In the genomic region with DNA sequence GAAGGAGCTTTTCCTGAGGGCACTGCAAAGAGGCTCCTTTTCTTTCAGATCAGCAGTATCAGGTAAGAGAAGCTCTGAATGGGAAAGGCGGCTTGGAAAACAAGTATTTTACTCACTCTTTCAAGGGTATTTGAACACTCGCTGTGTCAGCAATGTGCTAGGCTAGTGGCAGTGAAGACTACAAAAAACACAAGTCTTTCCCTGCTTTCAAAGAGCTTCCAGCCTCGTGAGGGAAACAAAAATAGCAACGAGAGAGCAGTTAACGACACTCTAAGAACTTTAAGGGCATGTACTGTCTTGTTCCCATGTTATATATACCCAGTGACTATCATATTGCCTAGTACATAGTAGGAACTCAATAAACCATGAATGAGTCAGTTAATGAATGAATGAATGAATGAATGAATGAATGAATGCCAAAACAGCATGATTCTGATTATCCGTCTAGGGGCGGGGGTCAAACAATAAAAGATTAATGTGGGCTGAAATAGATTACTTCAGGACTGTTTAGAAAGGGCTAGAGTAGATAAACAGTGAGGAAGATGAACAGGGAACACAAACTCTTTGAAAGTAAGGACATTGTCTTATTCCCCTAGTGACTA, we compare ENCODE assay signal across 8 cellular contexts. TPM values are rescaled to one million over a fixed set of nuclear protein-coding genes. Genes with fewer than 3 reads are reported as not detected.
DNase-seq lines count a peak whose midpoint lies in the region; FAIRE-seq and TF ChIP-seq lines count a peak whose summit lies in the region.

No MANE protein-coding gene starts in this region.

- 59% methylated on average over 7 of the region's 7 CpGs; no CpG with 5 or more reads in 1 of the 2 experiments for WGBS in H1 (ENCODE audit: extremely low coverage in 1 of 2, insufficient coverage in 1 of 2, insufficient read length in 1 of 2, insufficient replicate concordance in 2 of 2, low coverage in 1 of 2, low lambda C conversion rate in 2 of 2, missing lambda C conversion rate in 1 of 2), 2 experiments

- POLR2A ChIA-PET in H1 (lab: Charles Lee; ENCODE audit: partially characterized antibody), result interaction anchor here (1.0 to 1.4 kb wide), 2 partner anchors 9 to 13 kb away, joined by 3 to 4 read pairs; no protein-coding TSS in a partner anchor

- H4K91ac ChIP-seq in H1 (replicated peaks; ENCODE audit: insufficient read length, low read length), result no peak overlapping the region

- CTCF ChIA-PET in H1 (lab: Charles Lee; ENCODE audit: partially characterized antibody), result interaction anchor here (0.7 to 2.6 kb wide), 7 partner anchors 10 to 197 kb away, joined by 3 to 8 read pairs (median 4); partner anchors contain the start of gene C1orf52

- H3K9me3 ChIP-seq in H1 (ENCODE audit: insufficient read depth in 2 of 2, low read depth in 1 of 2, low read length in 1 of 2), result no peaks in the 10 kb centered on the region
- H3K9me3 ChIP-seq in neuron (ENCODE audit: low read length), result no peaks in the 10 kb centered on the region

- H4K5ac ChIP-seq in H1 (ENCODE audit: insufficient read length, low read depth, low read length), result no peak overlapping the region

- no peak overlapping the region for H3K14ac ChIP-seq in H1 (ENCODE audit: insufficient read length)

- TF ChIP-seq RAD21 in H1 (IDR thresholded peaks at IDR 0.05 in 1 of 2, conservative IDR thresholded peaks at IDR 0.05 in 1 of 2; ENCODE audit: low read depth in 2 of 2, low read length in 2 of 2), result no peak

- H3K27ac ChIP-seq in KMS-11 (0 out of 2 replicates have a peak overlapping the region, but pooled peaks have one; percentile 20), H1 (ENCODE audit: low read depth, low read length) (no peak overlapping the region)

- H2BK20ac ChIP-seq in H1 (ENCODE audit: low read length), result no peak overlapping the region

- no peaks in the 10 kb centered on the region for H3K27me3 ChIP-seq in KMS-11 (ENCODE audit: insufficient read depth, low read depth)
- no peaks in the 10 kb centered on the region for H3K27me3 ChIP-seq in H1 (replicated peaks in 1 of 4; ENCODE audit: control insufficient read depth in 3 of 4, extremely low read depth in 1 of 4, insufficient read depth in 3 of 4, low read length in 3 of 4)
- peaks cover 5% of the 10 kb centered on the region for H3K27me3 ChIP-seq in neuron (ENCODE audit: insufficient read depth, low read length)

- H4K20me1 ChIP-seq in KMS-11 (ENCODE audit: insufficient read depth) (no peaks in the 10 kb centered on the region), H1 (replicated peaks in 1 of 2; ENCODE audit: control insufficient read depth in 1 of 2, insufficient read depth in 2 of 2, low read length in 2 of 2) (no peaks in the 10 kb centered on the region)

- H3K36me3 ChIP-seq in KMS-11 (ENCODE audit: insufficient read depth) (no peaks in the 10 kb centered on the region), H1 (ENCODE audit: control insufficient read depth in 2 of 4, insufficient read depth in 4 of 4, low read length in 3 of 4) (no peaks in the 10 kb centered on the region), neuron (ENCODE audit: insufficient read depth, low read length) (no peaks in the 10 kb centered on the region)

- H2BK5ac ChIP-seq in H1 (ENCODE audit: low read depth, low read length), result no peak overlapping the region

- H3K4me1 ChIP-seq in KMS-11 (ENCODE audit: low read depth, poor library complexity, severe bottlenecking) (peaks cover 4% of the 10 kb centered on the region), H1 (replicated peaks in 1 of 4; ENCODE audit: control insufficient read depth in 3 of 4, insufficient read depth in 4 of 4, low read length in 3 of 4) (peaks cover 0 to 3% (median 0%) of the 10 kb centered on the region in 4 experiments; a peak in 1 of 7 replicates), neuron (ENCODE audit: insufficient read depth, low read length) (no peaks in the 10 kb centered on the region)

- no peak overlapping the region for H2BK120ac ChIP-seq in H1 (replicated peaks; ENCODE audit: low read depth, low read length)

- no peak overlapping the region for H2AK5ac ChIP-seq in H1 (ENCODE audit: low read depth, low read length)

- H2BK15ac ChIP-seq in H1 (ENCODE audit: low read length), result no peak overlapping the region

- TF ChIP-seq CTCF in KMS-11 (conservative IDR thresholded peaks at IDR 0.05; ENCODE audit: low read depth, low read length) (no peak), H1 (IDR thresholded peaks at IDR 0.05; ENCODE audit: control extremely low read depth in 1 of 3, insufficient read depth in 1 of 3, low read depth in 1 of 3, low read length in 3 of 3) (no peak)

- H3K23me2 ChIP-seq in H1 (ENCODE audit: low read depth, low read length), result peaks cover 4% of the 10 kb centered on the region; the same call in 1 of the 2 replicates

- H3K56ac ChIP-seq in H1 (replicated peaks; ENCODE audit: insufficient read length, low read depth, low read length), result no peak overlapping the region

- H2BK12ac ChIP-seq in H1 (ENCODE audit: low read depth, low read length), result no peak overlapping the region

- no peak overlapping the region for H4K8ac ChIP-seq in H1 (ENCODE audit: extremely low read depth, insufficient read depth, low read length)

- no peak overlapping the region for H3K23ac ChIP-seq in H1 (ENCODE audit: insufficient read length)

- H3K18ac ChIP-seq in H1 (ENCODE audit: extremely low read depth, low read length), result no peak overlapping the region

- no peak overlapping the region for H3K4ac ChIP-seq in H1 (replicated peaks; ENCODE audit: insufficient read length, low read depth, low read length)

- H2AFZ ChIP-seq in KMS-11 (ENCODE audit: low read depth) (0 out of 2 replicates have a peak overlapping the region, but pooled peaks have one; percentile 34), H1 (ENCODE audit: low read length) (peak overlapping the region; percentile 96), neuron (ENCODE audit: low read depth, low read length) (peak overlapping the region; percentile 88)

- TF ChIP-seq EP300 in H1 (IDR thresholded peaks at IDR 0.05; ENCODE audit: borderline replicate concordance in 1 of 2, low read depth in 2 of 2, low read length in 2 of 2), result no peak

- H3K4me3 ChIP-seq in GM08714 (ENCODE audit: low read length) (peak overlapping the region; percentile 45; the same call in 1 of the 2 replicates), KMS-11 (IDR thresholded peaks at IDR 0.05; ENCODE audit: insufficient read depth, low read depth, low read length) (no peak overlapping the region), H1 (ENCODE audit: extremely low read depth in 1 of 4, insufficient read depth in 2 of 4, low read depth in 3 of 4, low read length in 4 of 4) (peak overlapping the region; percentile 53 to 64 (median 60); a peak in 6 of 8 replicates), neuron (ENCODE audit: low read length) (peak overlapping the region; percentile 53)

- H3K79me1 ChIP-seq in H1 (ENCODE audit: low read depth, low read length), result no peaks in the 10 kb centered on the region; the same call in 1 of the 2 replicates

- H3K4me2 ChIP-seq in KMS-11 (peak overlapping the region; percentile 57; the same call in 1 of the 2 replicates), H1 (ENCODE audit: insufficient read depth in 1 of 2, low read depth in 2 of 2, low read length in 2 of 2) (peak overlapping the region; percentile 67 to 69)

- H3K79me2 ChIP-seq in KMS-11 (ENCODE audit: insufficient read depth, low read depth), result no peaks in the 10 kb centered on the region
- no peaks in the 10 kb centered on the region for H3K79me2 ChIP-seq in H1 (ENCODE audit: control insufficient read depth in 1 of 2, insufficient read depth in 2 of 2, low read length in 2 of 2)

- FAIRE-seq in H1 (lab: Jason Lieb, UNC), result no peak

- H3K9ac ChIP-seq in KMS-11, result no peak overlapping the region
- H3K9ac ChIP-seq in H1 (replicated peaks in 1 of 4; ENCODE audit: extremely low read depth in 1 of 4, low read depth in 3 of 4, low read length in 3 of 4), result no peak overlapping the region

- TF ChIP-seq POLR2A in H1 (IDR thresholded peaks at IDR 0.05; ENCODE audit: control extremely low read depth in 1 of 2, low read depth in 2 of 2, low read length in 2 of 2), result no peak

- DNase-seq in H1 (ENCODE audit: low read depth in 1 of 2, low spot score in 2 of 2) (no peak), NCI-H1436 treated with DMSO at 0.1 percent for 48 hours (lab: John Stamatoyannopoulos, UW) (no peak), DMS114 treated with DMSO at 0.1 percent for 48 hours (lab: John Stamatoyannopoulos, UW; ENCODE audit: unreplicated experiment) (no peak), AG08395 (ENCODE audit: low spot score) (no peak)
- DNase-seq in activated CD4-positive, alpha-beta T cell treated with anti-CD3 and anti-CD28 coated beads for 1 hour, result no peak

TF ChIP-seq in H1, 55 proteins besides CTCF, POLR2A, EP300 and RAD21:
- TF ChIP-seq POU5F1 (IDR thresholded peaks at IDR 0.05; ENCODE audit: low read depth, low read length) (no peak), SIN3A (conservative IDR thresholded peaks at IDR 0.05 in 1 of 2, IDR thresholded peaks at IDR 0.05 in 1 of 2; ENCODE audit: low read depth in 1 of 2, low read length in 2 of 2) (0 out of 4 replicates have a peak, but pooled peaks of 1 of the 2 experiments have one; percentile 4), ASH2L (IDR thresholded peaks at IDR 0.05; ENCODE audit: low read length) (no peak), SP4 (IDR thresholded peaks at IDR 0.05; ENCODE audit: low read length) (no peak), RFX5 (IDR thresholded peaks at IDR 0.05; ENCODE audit: borderline replicate concordance, low read depth, low read length) (no peak), MAFK (IDR thresholded peaks at IDR 0.05; ENCODE audit: low read depth, low read length) (peak; percentile 44; the same call in 1 of the 2 replicates)
- TF ChIP-seq, protein P1, sequence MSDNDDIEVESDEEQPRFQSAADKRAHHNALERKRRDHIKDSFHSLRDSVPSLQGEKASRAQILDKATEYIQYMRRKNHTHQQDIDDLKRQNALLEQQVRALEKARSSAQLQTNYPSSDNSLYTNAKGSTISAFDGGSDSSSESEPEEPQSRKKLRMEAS (IDR thresholded peaks at IDR 0.05), result no peak

RNA-seq across cellular contexts. Expression of gene MCOLN3, which starts 14.2 kb away (rescaled TPM):
- total RNA-seq in H1 (2021; fragmentation: NEBNext Ultra II Directional; extraction: Animal tissue kit (Norgen Biotek cat#: 25700)), result 2.9 and 3.8 TPM in 2 replicates
- polyA plus RNA-seq in H1 (2011; rRNA removed), result 3.3 and 4.9 TPM in 2 replicates
- 4.8 TPM for polyA plus RNA-seq in H1 (2011; cell fraction: cytosol; rRNA removed)
- polyA plus RNA-seq in H1 (2011; cell fraction: nucleus; rRNA removed), result 6.6 TPM
- 2.4 to 4.7 TPM (median 3.5 TPM) in 4 replicates for polyA plus RNA-seq in H1 (2012, experiment 1 of 2)
- 0.29 TPM for polyA plus RNA-seq in H1 (2012, experiment 2 of 2)
- 3.4 TPM for polyA plus RNA-seq in H1 (2013, experiment 1 of 2)
- 2.4 TPM for polyA plus RNA-seq in H1 (2013, experiment 2 of 2)
- polyA minus RNA-seq in H1 (2011; rRNA and poly(A)+ RNA removed), result 2.6 and 5.6 TPM in 2 replicates
- 1.0 TPM for polyA minus RNA-seq in H1 (2011; cell fraction: cytosol; rRNA and poly(A)+ RNA removed)
- polyA minus RNA-seq in H1 (2011; cell fraction: nucleus; rRNA and poly(A)+ RNA removed), result 5.8 TPM

Comparison
In these comparisons a context has a peak if more than half of its experiments do, and no peak if none do; other contexts are left out.
1. H2AFZ ChIP-seq: peak in every context shown above with its lines; median percentile 96 in H1; 88 in neuron; 34 in KMS-11.